ENCODE assay signal across 8 cellular contexts in genomic region chr2:6865346-6866238, GRCh38. TPM values are rescaled to one million over a fixed set of nuclear protein-coding genes. Genes with fewer than 3 reads are reported as not detected.
DNase-seq lines count a peak whose midpoint lies in the region; ATAC-seq and TF ChIP-seq lines count a peak whose summit lies in the region.

TSS of gene CMPK2 (minus strand) at chr2:6865907. CDS start at chr2:6865696, 211 bp downstream.

- intact Hi-C loops in CD4-positive, alpha-beta T cell (cut with DNase I, micrococcal nuclease): loop anchor here (1.0 to 5.0 kb wide), 3 partner anchors 12 to 39 kb away; partner anchors contain the start of gene RSAD2 (in 1 of the 2)
- intact Hi-C loops in OCI-LY7 (cut with micrococcal nuclease; ENCODE audit: unreplicated experiment): no loop called here

- H3K9me2 ChIP-seq in OCI-LY7 (ENCODE audit: insufficient read depth, low read length): no peaks in the 10 kb centered on the region
- H3K9me2 ChIP-seq in neural cell (ENCODE audit: insufficient read depth, low read length): no peaks in the 10 kb centered on the region

- H3K36me3 Mint-ChIP-seq in CD4-positive, alpha-beta T cell (ENCODE audit: low read depth): peaks cover 34% of the 10 kb centered on the region

- H2AFZ ChIP-seq in OCI-LY7 (ENCODE audit: low read length) (0 out of 2 replicates have a peak within 1 kb of the TSS, but pooled peaks have one; percentile 47), neural cell (ENCODE audit: low read depth, low read length) (peak within 1 kb of the TSS; percentile 25)

- H3K4me2 ChIP-seq in OCI-LY7 (ENCODE audit: low read length) (peak within 1 kb of the TSS; percentile 67), neural cell (ENCODE audit: low read length) (peak within 1 kb of the TSS; percentile 75)

- peaks cover 3% of the 10 kb centered on the region for H3F3A ChIP-seq in neural cell (ENCODE audit: insufficient read depth, low read length, poor library complexity, severe bottlenecking)

- peak; percentile 60 to 97 (median 68) for DNase-seq in CD4-positive, alpha-beta T cell
- DNase-seq in OCI-LY7 (ENCODE audit: low spot score): peak; percentile 41
- peak; percentile 75 to 83 for DNase-seq in activated T-cell treated with anti-CD3 and anti-CD28 coated beads, Interleukin-2, amount 50 U/mL, for 48 hours
- peak; percentile 23 for DNase-seq in fibroblast of mammary gland (ENCODE audit: low read depth)

- no peak for TF ChIP-seq CTCF in CD4-positive, alpha-beta T cell (IDR thresholded peaks at IDR 0.05)
- TF ChIP-seq CTCF in OCI-LY7 (conservative IDR thresholded peaks at IDR 0.05; ENCODE audit: low read length) (peak; percentile 34), fibroblast of mammary gland (conservative IDR thresholded peaks at IDR 0.05; ENCODE audit: control insufficient read depth, insufficient read depth, low read depth, low read length) (no peak), neural cell (IDR thresholded peaks at IDR 0.05; ENCODE audit: poor library complexity, severe bottlenecking) (peak; percentile 59)

- peak within 1 kb of the TSS; percentile 46 for H3K27ac ChIP-seq in CD4-positive, alpha-beta T cell (ENCODE audit: low read depth, low read length)
- H3K27ac ChIP-seq in OCI-LY7 (ENCODE audit: low read depth, low read length, poor library complexity, severe bottlenecking): no peak within 1 kb of the TSS
- peak within 1 kb of the TSS; percentile 30 for H3K27ac ChIP-seq in neural cell (ENCODE audit: low read length)
- peak within 1 kb of the TSS; percentile 48 for H3K27ac ChIP-seq in subcutaneous abdominal adipose tissue (ENCODE audit: low read depth, low read length)

- H3K27me3 ChIP-seq in CD4-positive, alpha-beta T cell (ENCODE audit: control insufficient read depth, insufficient read depth, low read length): no peaks in the 10 kb centered on the region
- H3K27me3 ChIP-seq in neural cell (ENCODE audit: insufficient read depth, low read depth, low read length) (peaks cover 16% of the 10 kb centered on the region), subcutaneous abdominal adipose tissue (ENCODE audit: control insufficient read depth in 5 of 5, insufficient read depth in 4 of 5, low read length in 5 of 5) (no peaks in the 10 kb centered on the region)

- peak within 1 kb of the TSS; percentile 64 for H3K9ac ChIP-seq in neural cell (ENCODE audit: low read length)
- peak within 1 kb of the TSS in 4 of 5 donors; percentile 38 to 72 (median 68) for H3K9ac ChIP-seq in subcutaneous abdominal adipose tissue (ENCODE audit: low read length in 5 of 5)

- peaks cover 1% of the 10 kb centered on the region for H3K9me3 Mint-ChIP-seq in CD4-positive, alpha-beta T cell

- TF ChIP-seq RAD21 in neural cell (conservative IDR thresholded peaks at IDR 0.05): no peak

- H3K9me3 ChIP-seq in CD4-positive, alpha-beta T cell (ENCODE audit: control insufficient read depth, low read length): no peaks in the 10 kb centered on the region
- H3K9me3 ChIP-seq in OCI-LY7 (ENCODE audit: low read length) (no peaks in the 10 kb centered on the region), neural cell (ENCODE audit: low read length) (no peaks in the 10 kb centered on the region), subcutaneous abdominal adipose tissue (ENCODE audit: control insufficient read depth in 5 of 5, low read length in 5 of 5) (no peaks in the 10 kb centered on the region)

- H3K4me1 ChIP-seq in OCI-LY7 (ENCODE audit: insufficient read depth, low read length, poor library complexity, severe bottlenecking) (no peaks in the 10 kb centered on the region), subcutaneous abdominal adipose tissue (ENCODE audit: control insufficient read depth in 5 of 5, insufficient read depth in 5 of 5, low read length in 5 of 5) (peaks cover 0 to 32% (median 18%) of the 10 kb centered on the region in 5 donors)

- peak; percentile 74 for ATAC-seq in CD4-positive, alpha-beta T cell (ENCODE audit: poor library complexity)
- ATAC-seq in GM19035 (IDR thresholded peaks at IDR 0.05; ENCODE audit: unreplicated experiment) (peak; percentile 80), HG03280 (IDR thresholded peaks at IDR 0.05; ENCODE audit: unreplicated experiment) (peak; percentile 77)

- CTCF ChIA-PET in CD4-positive, alpha-beta T cell (lab: Charles Lee): interaction anchor here (1.0 to 5.3 kb wide), 14 partner anchors 14 to 166 kb away, joined by 3 to 38 read pairs (median 4); partner anchors contain the start of gene RSAD2
- CTCF ChIA-PET in OCI-LY7 (lab: Charles Lee; ENCODE audit: unreplicated experiment): no interaction called here

- peak within 1 kb of the TSS; percentile 66 for H3K4me3 ChIP-seq in OCI-LY7 (ENCODE audit: low read depth, low read length, poor library complexity, severe bottlenecking)
- peak within 1 kb of the TSS; percentile 43 for H3K4me3 ChIP-seq in fibroblast of mammary gland (ENCODE audit: control insufficient read depth, low read depth, low read length)
- H3K4me3 ChIP-seq in neural cell (ENCODE audit: low read length): peak within 1 kb of the TSS; percentile 78
- peak within 1 kb of the TSS; percentile 67 to 87 (median 82) for H3K4me3 ChIP-seq in subcutaneous abdominal adipose tissue (ENCODE audit: low read depth in 1 of 5, low read length in 5 of 5)

- peak within 1 kb of the TSS; percentile 96 for H3K4me3 Mint-ChIP-seq in CD4-positive, alpha-beta T cell

- H4K20me1 ChIP-seq in OCI-LY7 (ENCODE audit: insufficient read depth, low read length) (no peaks in the 10 kb centered on the region), neural cell (ENCODE audit: insufficient read depth) (no peaks in the 10 kb centered on the region)

- no TSS peak for BruUV-seq in OCI-LY7 (replicated peaks; lab: Mats Ljungman, UMichigan)

- peaks cover 20% of the 10 kb centered on the region for H3K4me1 Mint-ChIP-seq in CD4-positive, alpha-beta T cell (ENCODE audit: low read depth)

- H3K36me3 ChIP-seq in OCI-LY7 (ENCODE audit: insufficient read depth, low read length) (no peaks in the 10 kb centered on the region), neural cell (ENCODE audit: insufficient read depth, low read length) (no peaks in the 10 kb centered on the region), subcutaneous abdominal adipose tissue (ENCODE audit: control insufficient read depth in 5 of 5, insufficient read depth in 5 of 5, low read length in 5 of 5) (peaks cover 0 to 18% (median 3%) of the 10 kb centered on the region in 5 donors)

- H3K79me2 ChIP-seq in OCI-LY7 (ENCODE audit: insufficient read depth, low read depth, low read length) (no peaks in the 10 kb centered on the region), neural cell (replicated peaks; ENCODE audit: insufficient read depth, low read length) (no peaks in the 10 kb centered on the region)

- TF ChIP-seq EP300 in neural cell (conservative IDR thresholded peaks at IDR 0.05; ENCODE audit: poor library complexity, severe bottlenecking): no peak

- no peaks in the 10 kb centered on the region for H3K27me3 Mint-ChIP-seq in CD4-positive, alpha-beta T cell

- POLR2A ChIA-PET in CD4-positive, alpha-beta T cell (lab: Charles Lee): interaction anchor here (0.8 to 6.6 kb wide), 15 partner anchors 13 to 1817 kb away, joined by 3 to 132 read pairs (median 5); partner anchors contain the start of genes ID2, RNF144A and RSAD2
- POLR2A ChIA-PET in OCI-LY7 (lab: Charles Lee): interaction anchor here (1.2 kb wide), 1 partner anchor 10 kb away, joined by 4 read pairs; no protein-coding TSS in a partner anchor

- peak within 1 kb of the TSS; percentile 86 for H3K27ac Mint-ChIP-seq in CD4-positive, alpha-beta T cell

TF ChIP-seq in neural cell, 6 proteins besides CTCF, POLR2A, EP300 and RAD21:
- TF ChIP-seq TAF1 (IDR thresholded peaks at IDR 0.05; ENCODE audit: low read depth) (no peak), SMC3 (conservative IDR thresholded peaks at IDR 0.05; ENCODE audit: poor library complexity) (no peak), POLR2AphosphoS5 (IDR thresholded peaks at IDR 0.05) (peak; percentile 42), MXI1 (conservative IDR thresholded peaks at IDR 0.05; ENCODE audit: poor library complexity, severe bottlenecking) (peak; percentile 33)

RNA-seq across cellular contexts. Expression of gene CMPK2, which starts in this region (rescaled TPM):
- total RNA-seq in CD4-positive, alpha-beta T cell: 1 to 10 TPM; 6.5 to 7.6 TPM
- total RNA-seq in OCI-LY7 (2014; rRNA removed; shearing (Covaris generic)): 0.28 TPM in 1 of 2 replicates, not detected in the other
- total RNA-seq in OCI-LY7 (2022): 0.72 and 0.99 TPM in 2 replicates
- 6.5 and 6.7 TPM in 2 replicates for polyA plus RNA-seq in neural cell
- 8.0 and 9.7 TPM in 2 replicates for polyA minus RNA-seq in neural cell

Comparison
In these comparisons a context has a peak if more than half of its experiments do, and no peak if none do; other contexts are left out.
1. Peak in DNase-seq, H3K4me3 ChIP-seq and H3K4me2 ChIP-seq in OCI-LY7; RNA of the gene not detected or under 1 TPM.
2. DNase-seq: peak in every context shown above with its lines; median percentile 79 in activated T-cell treated with anti-CD3 and anti-CD28 coated beads, Interleukin-2, amount 50 U/mL, for 48 hours; 68 in CD4-positive, alpha-beta T cell; 41 in OCI-LY7; 23 in fibroblast of mammary gland.
3. CTCF ChIP-seq: peak in OCI-LY7 (single experiment) and neural cell (single experiment); none in CD4-positive, alpha-beta T cell (single experiment) and fibroblast of mammary gland (single experiment).
4. Peak in every context shown above with its lines, with median percentiles within 50 percentile points of each other: ATAC-seq and H3K4me3 ChIP-seq.